ENCODE assay signal across 8 cellular contexts in the genomic region with DNA sequence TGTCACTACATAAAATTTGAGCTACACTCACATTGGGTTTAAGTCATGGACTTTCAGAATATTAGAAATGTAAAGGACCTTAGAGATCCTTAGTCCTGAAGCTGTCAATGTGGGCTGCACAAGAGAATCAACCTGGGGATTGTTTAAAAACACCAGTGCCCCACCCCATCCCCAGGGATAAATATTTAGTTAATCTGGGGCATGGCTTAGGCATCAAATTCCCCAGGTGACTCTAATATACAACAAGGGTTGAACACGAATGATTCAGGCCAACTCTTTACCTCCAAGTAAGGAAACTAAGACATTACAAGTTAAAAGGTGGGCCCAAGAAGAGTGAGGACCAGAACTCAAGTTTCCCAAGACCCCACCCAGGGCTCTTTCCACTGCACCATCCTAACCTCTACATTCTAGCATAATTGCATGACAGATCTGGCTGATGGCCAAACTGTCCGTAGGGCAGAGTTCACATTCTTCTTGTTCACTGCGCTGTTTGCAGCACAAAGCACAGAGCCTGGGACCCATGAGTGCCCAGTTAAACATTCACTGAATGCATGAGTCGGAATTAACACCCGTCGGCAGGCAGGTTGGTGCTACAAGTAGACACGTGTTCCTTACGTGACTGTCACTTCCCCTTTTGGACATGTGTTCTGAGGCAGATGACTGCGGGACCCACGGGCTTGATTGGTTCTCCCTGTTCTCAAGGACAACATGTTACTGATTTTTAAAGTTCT. TPM values are rescaled to one million over a fixed set of nuclear protein-coding genes. Genes with fewer than 3 reads are reported as not detected.
A peak's percentile ranks its signal among the peaks of the same experiment; 100 is the strongest.
DNase-seq lines count a peak whose midpoint lies in the region; ATAC-seq and TF ChIP-seq lines count a peak whose summit lies in the region.

No MANE protein-coding gene starts in this region.

- H3K27me3 ChIP-seq in effector memory CD4-positive, alpha-beta T cell (replicated peaks; ENCODE audit: control insufficient read depth, insufficient read depth, low read length, poor library complexity, severe bottlenecking): no peaks in the 10 kb centered on the region
- H3K27me3 ChIP-seq in upper lobe of right lung: no peaks in the 10 kb centered on the region

- no peak for DNase-seq in effector memory CD4-positive, alpha-beta T cell
- DNase-seq in upper lobe of right lung (no peak), posterior cingulate gyrus (no peak), GOT3 (lab: John Stamatoyannopoulos, UW) (no peak), dermis blood vessel endothelial cell (no peak)

- peaks cover 83% of the 10 kb centered on the region for H3K36me3 ChIP-seq in effector memory CD4-positive, alpha-beta T cell (ENCODE audit: control insufficient read depth, insufficient read depth, low read length)
- no peaks in the 10 kb centered on the region for H3K36me3 ChIP-seq in upper lobe of right lung

- H3K4me3 ChIP-seq in effector memory CD4-positive, alpha-beta T cell (ENCODE audit: insufficient read depth, low read depth, low read length, poor library complexity, severe bottlenecking): no peak overlapping the region
- H3K4me3 ChIP-seq in upper lobe of right lung: no peak overlapping the region

- ATAC-seq in GM18498 (IDR thresholded peaks at IDR 0.05; ENCODE audit: unreplicated experiment): peak; percentile 96
- ATAC-seq in GM21423 (IDR thresholded peaks at IDR 0.05; ENCODE audit: unreplicated experiment): peak; percentile 96
- ATAC-seq in HG03575 (IDR thresholded peaks at IDR 0.05; ENCODE audit: extremely low read depth, insufficient number of reproducible peaks, low FRiP score, unreplicated experiment): peak; percentile 60
- ATAC-seq in upper lobe of right lung: peak; percentile 63

- H3K4me1 ChIP-seq in effector memory CD4-positive, alpha-beta T cell (ENCODE audit: control insufficient read depth, insufficient read depth, low read length, poor library complexity, severe bottlenecking): peaks cover 19% of the 10 kb centered on the region
- peaks cover 4% of the 10 kb centered on the region for H3K4me1 ChIP-seq in upper lobe of right lung

- TF ChIP-seq CTCF in upper lobe of right lung (IDR thresholded peaks at IDR 0.05): no peak

- H3K9me3 ChIP-seq in effector memory CD4-positive, alpha-beta T cell (ENCODE audit: control insufficient read depth, low read length): no peaks in the 10 kb centered on the region
- no peaks in the 10 kb centered on the region for H3K9me3 ChIP-seq in upper lobe of right lung

- peak overlapping the region; percentile 4 for H3K27ac ChIP-seq in effector memory CD4-positive, alpha-beta T cell (ENCODE audit: insufficient read depth, low read length, poor library complexity, severe bottlenecking)
- H3K27ac ChIP-seq in upper lobe of right lung: no peak overlapping the region

- intact Hi-C loops in upper lobe of right lung (cut with DNase I): no loop called here
- intact Hi-C loops in posterior cingulate gyrus (cut with DNase I): no loop called here

RNA-seq across cellular contexts. Expression of gene CYFIP2, which starts 25.2 kb away (rescaled TPM):
- total RNA-seq in upper lobe of right lung (37.1 TPM), dermis blood vessel endothelial cell (11.7 and 12.6 TPM in 2 replicates)
